ENCODE assay signal across 19 cellular contexts in genomic region chr12:114263031-114263825, GRCh38.
DNase-seq lines count a peak whose midpoint lies in the region; ATAC-seq, FAIRE-seq and TF ChIP-seq lines count a peak whose summit lies in the region.
"Had no signal": no experiment of that assay in that cellular context is flagged by ENCODE, and none has a peak within 500 bp of the region (broad histone marks: within the 10 kb centered on the region; RNA-seq: fewer than 3 reads in every experiment).

No MANE protein-coding gene starts in this region.

- H3K9me3 ChIP-seq in astrocyte (ENCODE audit: insufficient read depth, low read depth, low read length) (peaks cover under 1% of the 10 kb centered on the region), hepatocyte (ENCODE audit: low read depth) (no peaks in the 10 kb centered on the region)
- H3K9me3 ChIP-seq: SK-N-SH had no signal

- DNase-seq in ELR (ENCODE audit: low read depth), result peak; percentile 33
- DNase-seq in astrocyte (ENCODE audit: low read depth), result peak; percentile 55
- peak; percentile 21 for DNase-seq in iris pigment epithelial cell (ENCODE audit: low read depth)
- peak; percentile 48 for DNase-seq in urothelium cell line (ENCODE audit: low spot score)
- no peak for DNase-seq in SW 1271 (lab: John Stamatoyannopoulos, UW)
- DNase-seq in hepatocyte (ENCODE audit: low spot score), result no peak
- DNase-seq: CD4-positive, alpha-beta T cell; H7; Kasumi-1; MM.1S; NCI-H1092 treated with DMSO at 0.1 percent for 48 hours; NCI-H2081 treated with DMSO at 0.1 percent for 48 hours; NCI-H345; NK-92 treated with Interleukin-12 subunit alpha and Interleukin-12 subunit beta, amount 100 ng/mL, for 24 hours; SHP77; SK-N-SH had no signal

- no peak overlapping the region for H3K27ac ChIP-seq in astrocyte (ENCODE audit: low read depth, low read length)
- H3K27ac ChIP-seq in hepatocyte, result no peak overlapping the region

- H3K4me3 ChIP-seq in astrocyte (ENCODE audit: insufficient read depth, low read depth, low read length) (no peak overlapping the region), hepatocyte (no peak overlapping the region)

- H3K79me2 ChIP-seq in astrocyte (ENCODE audit: insufficient read depth, low read length), result no peaks in the 10 kb centered on the region
- H3K79me2 ChIP-seq in hepatocyte, result no peaks in the 10 kb centered on the region

- H3K36me3 Mint-ChIP-seq in astrocyte (ENCODE audit: low read depth, unreplicated experiment), result no peaks in the 10 kb centered on the region
- H3K36me3 Mint-ChIP-seq: IgD-negative memory B cell had no signal

- H3K27me3 Mint-ChIP-seq in astrocyte (ENCODE audit: low read depth, unreplicated experiment), result peaks cover 5% of the 10 kb centered on the region
- H3K27me3 Mint-ChIP-seq: B cell, IgD-negative memory B cell had no signal

- FAIRE-seq in astrocyte (lab: Jason Lieb, UNC) (no peak), urothelium cell line (lab: Jason Lieb, UNC) (no peak)

- no peaks in the 10 kb centered on the region for H3K9me2 ChIP-seq in hepatocyte (replicated peaks; ENCODE audit: insufficient read depth)
- H3K9me2 ChIP-seq: SK-N-SH had no signal

- no peak for TF ChIP-seq CTCF in astrocyte (IDR thresholded peaks at IDR 0.05; ENCODE audit: insufficient read depth, low read depth, low read length)
- TF ChIP-seq CTCF in hepatocyte (IDR thresholded peaks at IDR 0.05; ENCODE audit: poor library complexity), result no peak

- no peak overlapping the region for H2AFZ ChIP-seq in astrocyte (ENCODE audit: low read depth, low read length)
- no peak overlapping the region for H2AFZ ChIP-seq in hepatocyte

- no peak for ATAC-seq in GM19463 (IDR thresholded peaks at IDR 0.05; ENCODE audit: unreplicated experiment)

- H3K4me2 ChIP-seq in astrocyte (ENCODE audit: low read length) (peak overlapping the region; percentile 30), hepatocyte (no peak overlapping the region)
- H3K4me2 ChIP-seq: SK-N-SH had no signal

- H3K27ac Mint-ChIP-seq in astrocyte (ENCODE audit: unreplicated experiment), result no peak overlapping the region
- H3K27ac Mint-ChIP-seq: B cell; CD4-positive, alpha-beta T cell; IgD-negative memory B cell had no signal

- H4K20me1 ChIP-seq in astrocyte (ENCODE audit: insufficient read depth, low read length), result no peaks in the 10 kb centered on the region
- no peaks in the 10 kb centered on the region for H4K20me1 ChIP-seq in hepatocyte (ENCODE audit: insufficient read depth, poor library complexity, severe bottlenecking)

- H3K4me1 ChIP-seq in astrocyte (ENCODE audit: insufficient read depth, low read length) (no peaks in the 10 kb centered on the region), hepatocyte (ENCODE audit: insufficient read depth) (no peaks in the 10 kb centered on the region)

- no peaks in the 10 kb centered on the region for H3K27me3 ChIP-seq in astrocyte (ENCODE audit: insufficient read depth, low read length)
- H3K27me3 ChIP-seq in hepatocyte, result peaks cover 3% of the 10 kb centered on the region

- peaks cover 3% of the 10 kb centered on the region for H3K9me3 Mint-ChIP-seq in astrocyte (ENCODE audit: unreplicated experiment)

- no peaks in the 10 kb centered on the region for H3K36me3 ChIP-seq in astrocyte (ENCODE audit: insufficient read depth, low read length)
- H3K36me3 ChIP-seq in hepatocyte (replicated peaks; ENCODE audit: insufficient read depth, low read depth), result no peaks in the 10 kb centered on the region

- no peak overlapping the region for H3K4me3 Mint-ChIP-seq in astrocyte (ENCODE audit: unreplicated experiment)
- H3K4me3 Mint-ChIP-seq: B cell; CD4-positive, alpha-beta T cell; IgD-negative memory B cell had no signal

- H3K4me1 Mint-ChIP-seq in astrocyte (ENCODE audit: low read depth, unreplicated experiment), result peaks cover 6% of the 10 kb centered on the region
- H3K4me1 Mint-ChIP-seq: B cell, IgD-negative memory B cell had no signal

- no peak overlapping the region for H3K9ac ChIP-seq in astrocyte (ENCODE audit: low read length)
- H3K9ac ChIP-seq: SK-N-SH had no signal

- 71% methylated on average over 2 of the region's 2 CpGs for WGBS in hepatocyte (ENCODE audit: low lambda C conversion rate, missing lambda C conversion rate)

Comparison
In these comparisons a context has a peak if more than half of its experiments do, and no peak if none do; other contexts are left out.
1. DNase-seq: peak in ELR (single experiment), astrocyte (single experiment), iris pigment epithelial cell (single experiment) and urothelium cell line (single experiment); none in SW 1271 (0 of 2) and hepatocyte (single experiment).